ENCODE assay signal across 1 cellular context in genomic region chr9:128818099-128818838, GRCh38.
TF ChIP-seq lines count a peak whose summit lies in the region.

TSS of gene ENDOG (plus strand) at chr9:128818500. CDS start at chr9:128818685, 185 bp downstream.

TF ChIP-seq in HEK293, 187 proteins besides CTCF, POLR2A, EP300 and RAD21 (continued from another document and continues in another):
- TF ChIP-seq ZNF518A (tag by site-specific recombination; conservative IDR thresholded peaks at IDR 0.05; ENCODE audit: low read depth) (no peak), PRDM4 (tag by site-specific recombination; IDR thresholded peaks at IDR 0.05) (no peak), YY2 (tag by site-specific recombination; IDR thresholded peaks at IDR 0.05) (no peak), RBAK (tag by site-specific recombination; IDR thresholded peaks at IDR 0.05) (no peak), WT1 (tag by site-specific recombination; IDR thresholded peaks at IDR 0.05) (0 out of 2 replicates have a peak, but pooled peaks have one; percentile 13), PRDM2 (tag by site-specific recombination; IDR thresholded peaks at IDR 0.05; ENCODE audit: borderline replicate concordance) (no peak), ZNF510 (tag by site-specific recombination; IDR thresholded peaks at IDR 0.05; ENCODE audit: insufficient replicate concordance) (no peak), ZNF112 (tag by site-specific recombination; IDR thresholded peaks at IDR 0.05) (no peak), ZNF121 (tag by site-specific recombination; IDR thresholded peaks at IDR 0.05) (no peak), ZNF548 (tag by site-specific recombination; IDR thresholded peaks at IDR 0.05) (no peak), ZNF214 (tag by site-specific recombination; IDR thresholded peaks at IDR 0.05; ENCODE audit: borderline replicate concordance) (no peak), SETDB1 (IDR thresholded peaks at IDR 0.05; ENCODE audit: insufficient read length, low read length) (no peak), ZNF76 (tag by site-specific recombination; IDR thresholded peaks at IDR 0.05; ENCODE audit: borderline replicate concordance, low read depth) (0 out of 2 replicates have a peak, but pooled peaks have one; percentile 25), ZNF449 (tag by site-specific recombination; IDR thresholded peaks at IDR 0.05) (peak; percentile 100), ZNF792 (tag by site-specific recombination; IDR thresholded peaks at IDR 0.05) (no peak), ZNF19 (tag by site-specific recombination; IDR thresholded peaks at IDR 0.05; ENCODE audit: low read depth) (no peak), MZF1 (tag by site-specific recombination; IDR thresholded peaks at IDR 0.05; ENCODE audit: borderline replicate concordance) (no peak), PATZ1 (tag by site-specific recombination; IDR thresholded peaks at IDR 0.05) (peak; percentile 39; the same call in 1 of the 2 replicates), ZEB2 (tag by site-specific recombination; IDR thresholded peaks at IDR 0.05) (peak; percentile 39; the same call in 1 of the 2 replicates), ZNF404 (tag by site-specific recombination; IDR thresholded peaks at IDR 0.05) (no peak), ZNF692 (tag by site-specific recombination; IDR thresholded peaks at IDR 0.05) (peak; percentile 100), ZNF473 (tag by site-specific recombination; IDR thresholded peaks at IDR 0.05) (no peak), PRDM6 (tag by site-specific recombination; IDR thresholded peaks at IDR 0.05) (no peak), ZNF169 (tag by site-specific recombination; IDR thresholded peaks at IDR 0.05) (no peak), ZNF394 (tag by site-specific recombination; IDR thresholded peaks at IDR 0.05; ENCODE audit: borderline replicate concordance) (peak; percentile 42; the same call in 1 of the 2 replicates), ZNF416 (tag by site-specific recombination; IDR thresholded peaks at IDR 0.05) (no peak), YY1 (tag by site-specific recombination; IDR thresholded peaks at IDR 0.05) (no peak), PRDM1 (tag by site-specific recombination; IDR thresholded peaks at IDR 0.05) (peak; percentile 73; the same call in 1 of the 2 replicates), ZNF433 (tag by site-specific recombination; IDR thresholded peaks at IDR 0.05; ENCODE audit: low read depth) (no peak), ZNF423 (tag by site-specific recombination; IDR thresholded peaks at IDR 0.05) (no peak), ZNF704 (tag by site-specific recombination; IDR thresholded peaks at IDR 0.05) (no peak), SALL2 (tag by site-specific recombination; IDR thresholded peaks at IDR 0.05; ENCODE audit: borderline replicate concordance) (no peak), ZNF223 (tag by site-specific recombination; IDR thresholded peaks at IDR 0.05) (no peak)
